8 cellular contexts compared by ENCODE assay signal in the genomic region with DNA sequence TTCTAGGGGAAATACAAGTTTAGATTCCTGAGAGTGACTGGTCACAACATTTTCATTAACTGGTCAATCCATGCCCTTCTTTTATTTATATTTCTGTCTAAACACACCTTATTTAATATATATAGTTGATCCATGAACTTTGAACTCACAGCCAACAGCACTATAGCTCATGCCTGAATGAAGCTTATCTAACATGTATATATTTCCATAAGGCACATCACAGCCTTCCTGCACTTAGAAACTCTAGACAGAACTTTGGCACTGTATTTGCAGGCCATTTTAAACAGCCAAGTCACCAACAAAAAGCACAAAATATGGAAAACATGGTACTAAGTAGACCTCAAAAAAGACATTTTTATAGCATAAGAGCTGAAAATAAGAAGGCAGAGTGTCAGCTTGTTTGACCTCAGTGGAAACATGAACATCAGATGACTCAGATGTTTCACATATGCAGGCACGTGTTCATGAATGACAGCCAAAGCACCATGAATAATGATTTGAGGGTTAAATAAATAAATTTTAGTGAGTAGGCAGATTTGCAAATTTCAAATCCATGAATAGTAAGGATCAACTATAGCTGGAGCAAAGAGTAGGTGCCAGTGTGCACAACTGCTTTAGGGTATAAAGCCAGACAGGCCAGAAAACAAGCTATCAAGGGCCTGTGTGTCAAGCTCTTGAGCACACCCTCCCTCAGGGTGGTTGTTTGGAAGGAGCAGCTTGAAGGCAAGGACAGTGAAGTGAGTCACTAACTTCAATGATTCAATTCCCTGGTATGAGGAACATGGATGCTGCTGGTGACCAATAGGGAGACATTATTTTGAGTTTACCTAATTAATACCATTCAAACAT.
DNase-seq lines count a peak whose midpoint lies in the region; ATAC-seq and TF ChIP-seq lines count a peak whose summit lies in the region.

No MANE protein-coding gene starts in this region.

- peaks cover 22% of the 10 kb centered on the region for H3K4me1 Mint-ChIP-seq in activated naive CD8-positive, alpha-beta T cell treated with anti-CD3 and anti-CD28 coated beads, Interleukin-2, amount 50 U/mL, for 24 hours
- H3K4me1 Mint-ChIP-seq in WTC11 = no peaks in the 10 kb centered on the region

- no peaks in the 10 kb centered on the region for H3K36me3 Mint-ChIP-seq in activated naive CD8-positive, alpha-beta T cell treated with anti-CD3 and anti-CD28 coated beads, Interleukin-2, amount 50 U/mL, for 24 hours (ENCODE audit: low read depth)
- no peaks in the 10 kb centered on the region for H3K36me3 Mint-ChIP-seq in WTC11

- in situ Hi-C loops in ACHN (cut with HindIII; ENCODE audit: low pct_ligation_motif_present, low pct_unique_long_range_greater_than_20kb, low sequenced_read_pairs) = no loop called here

- H3K4me3 Mint-ChIP-seq in activated naive CD8-positive, alpha-beta T cell treated with anti-CD3 and anti-CD28 coated beads, Interleukin-2, amount 50 U/mL, for 24 hours = no peak overlapping the region
- no peak overlapping the region for H3K4me3 Mint-ChIP-seq in WTC11

- TF ChIP-seq CTCF in kidney epithelial cell (IDR thresholded peaks at IDR 0.05; ENCODE audit: insufficient read depth, low read length, poor library complexity, severe bottlenecking) = no peak
- no peak for TF ChIP-seq CTCF in WTC11 (IDR thresholded peaks at IDR 0.05)

- no peak for TF ChIP-seq POLR2A in GM18505 (IDR thresholded peaks at IDR 0.05; ENCODE audit: borderline replicate concordance, extremely low read depth, insufficient read depth, insufficient read length)

- CTCF ChIA-PET in WTC11 (lab: Charles Lee) = interaction anchor here (3.4 kb wide), 1 partner anchor 122 kb away, joined by 25 read pairs; no protein-coding TSS in a partner anchor

- no peaks in the 10 kb centered on the region for H3K36me3 ChIP-seq in kidney epithelial cell (ENCODE audit: control insufficient read depth, insufficient read depth, low read length)

- ATAC-seq in HG02759 (IDR thresholded peaks at IDR 0.05; ENCODE audit: unreplicated experiment) (peak; percentile 62), GM21381 (IDR thresholded peaks at IDR 0.05; ENCODE audit: unreplicated experiment) (no peak), GM18505 (IDR thresholded peaks at IDR 0.05; ENCODE audit: unreplicated experiment) (no peak), WTC11 (no peak)
- peak; percentile 59 for ATAC-seq in activated naive CD8-positive, alpha-beta T cell treated with anti-CD3 and anti-CD28 coated beads, Interleukin-2, amount 50 U/mL, for 24 hours

- no peaks in the 10 kb centered on the region for H3K9me3 Mint-ChIP-seq in activated naive CD8-positive, alpha-beta T cell treated with anti-CD3 and anti-CD28 coated beads, Interleukin-2, amount 50 U/mL, for 24 hours
- no peaks in the 10 kb centered on the region for H3K9me3 Mint-ChIP-seq in WTC11

- no peaks in the 10 kb centered on the region for H3K27me3 ChIP-seq in kidney epithelial cell (ENCODE audit: control insufficient read depth, insufficient read depth, low read length)

- POLR2A ChIA-PET in WTC11 (lab: Charles Lee) = no interaction called here

- DNase-seq in ACHN (peak; percentile 89), kidney epithelial cell (ENCODE audit: low read depth) (peak; percentile 95), WTC11 (ENCODE audit: low spot score) (no peak)
- DNase-seq in activated naive CD8-positive, alpha-beta T cell treated with anti-CD3 and anti-CD28 coated beads, Interleukin-2, amount 50 U/mL, for 24 hours = no peak
- DNase-seq in activated CD4-positive, alpha-beta T cell treated with anti-CD3 and anti-CD28 coated beads for 4 hours = no peak

- H3K27ac Mint-ChIP-seq in activated naive CD8-positive, alpha-beta T cell treated with anti-CD3 and anti-CD28 coated beads, Interleukin-2, amount 50 U/mL, for 24 hours = peak overlapping the region; percentile 2
- H3K27ac Mint-ChIP-seq in WTC11 = no peak overlapping the region

- no peak overlapping the region for H3K4me3 ChIP-seq in kidney epithelial cell (ENCODE audit: low read depth, low read length)

- no peaks in the 10 kb centered on the region for H3K27me3 Mint-ChIP-seq in activated naive CD8-positive, alpha-beta T cell treated with anti-CD3 and anti-CD28 coated beads, Interleukin-2, amount 50 U/mL, for 24 hours
- H3K27me3 Mint-ChIP-seq in WTC11 (ENCODE audit: low read depth) = no peaks in the 10 kb centered on the region

TF ChIP-seq in WTC11, 78 proteins besides CTCF, POLR2A, EP300 and RAD21:
- TF ChIP-seq SOX15 (CRISPR knock-in tag; IDR thresholded peaks at IDR 0.05) (no peak), OVOL2 (CRISPR knock-in tag; IDR thresholded peaks at IDR 0.05; ENCODE audit: borderline replicate concordance) (no peak), ATF1 (CRISPR knock-in tag; IDR thresholded peaks at IDR 0.05) (no peak), HMGA2 (CRISPR knock-in tag; IDR thresholded peaks at IDR 0.05) (no peak)
- TF ChIP-seq, protein P1, sequence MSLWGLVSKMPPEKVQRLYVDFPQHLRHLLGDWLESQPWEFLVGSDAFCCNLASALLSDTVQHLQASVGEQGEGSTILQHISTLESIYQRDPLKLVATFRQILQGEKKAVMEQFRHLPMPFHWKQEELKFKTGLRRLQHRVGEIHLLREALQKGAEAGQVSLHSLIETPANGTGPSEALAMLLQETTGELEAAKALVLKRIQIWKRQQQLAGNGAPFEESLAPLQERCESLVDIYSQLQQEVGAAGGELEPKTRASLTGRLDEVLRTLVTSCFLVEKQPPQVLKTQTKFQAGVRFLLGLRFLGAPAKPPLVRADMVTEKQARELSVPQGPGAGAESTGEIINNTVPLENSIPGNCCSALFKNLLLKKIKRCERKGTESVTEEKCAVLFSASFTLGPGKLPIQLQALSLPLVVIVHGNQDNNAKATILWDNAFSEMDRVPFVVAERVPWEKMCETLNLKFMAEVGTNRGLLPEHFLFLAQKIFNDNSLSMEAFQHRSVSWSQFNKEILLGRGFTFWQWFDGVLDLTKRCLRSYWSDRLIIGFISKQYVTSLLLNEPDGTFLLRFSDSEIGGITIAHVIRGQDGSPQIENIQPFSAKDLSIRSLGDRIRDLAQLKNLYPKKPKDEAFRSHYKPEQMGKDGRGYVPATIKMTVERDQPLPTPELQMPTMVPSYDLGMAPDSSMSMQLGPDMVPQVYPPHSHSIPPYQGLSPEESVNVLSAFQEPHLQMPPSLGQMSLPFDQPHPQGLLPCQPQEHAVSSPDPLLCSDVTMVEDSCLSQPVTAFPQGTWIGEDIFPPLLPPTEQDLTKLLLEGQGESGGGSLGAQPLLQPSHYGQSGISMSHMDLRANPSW (CRISPR knock-in tag; conservative IDR thresholded peaks at IDR 0.05; ENCODE audit: low read depth) = no peak

Comparison
In these comparisons a context has a peak if more than half of its experiments do, and no peak if none do; other contexts are left out.
1. DNase-seq: peak in ACHN (single experiment) and kidney epithelial cell (single experiment); none in activated naive CD8-positive, alpha-beta T cell treated with anti-CD3 and anti-CD28 coated beads, Interleukin-2, amount 50 U/mL, for 24 hours (single experiment), activated CD4-positive, alpha-beta T cell treated with anti-CD3 and anti-CD28 coated beads for 4 hours (0 of 2) and WTC11 (single experiment).
2. ATAC-seq: peak in HG02759 (single experiment) and activated naive CD8-positive, alpha-beta T cell treated with anti-CD3 and anti-CD28 coated beads, Interleukin-2, amount 50 U/mL, for 24 hours (single experiment); none in GM21381 (single experiment), GM18505 (single experiment) and WTC11 (single experiment).